ENCODE assay signal across 19 cellular contexts in the genomic region with DNA sequence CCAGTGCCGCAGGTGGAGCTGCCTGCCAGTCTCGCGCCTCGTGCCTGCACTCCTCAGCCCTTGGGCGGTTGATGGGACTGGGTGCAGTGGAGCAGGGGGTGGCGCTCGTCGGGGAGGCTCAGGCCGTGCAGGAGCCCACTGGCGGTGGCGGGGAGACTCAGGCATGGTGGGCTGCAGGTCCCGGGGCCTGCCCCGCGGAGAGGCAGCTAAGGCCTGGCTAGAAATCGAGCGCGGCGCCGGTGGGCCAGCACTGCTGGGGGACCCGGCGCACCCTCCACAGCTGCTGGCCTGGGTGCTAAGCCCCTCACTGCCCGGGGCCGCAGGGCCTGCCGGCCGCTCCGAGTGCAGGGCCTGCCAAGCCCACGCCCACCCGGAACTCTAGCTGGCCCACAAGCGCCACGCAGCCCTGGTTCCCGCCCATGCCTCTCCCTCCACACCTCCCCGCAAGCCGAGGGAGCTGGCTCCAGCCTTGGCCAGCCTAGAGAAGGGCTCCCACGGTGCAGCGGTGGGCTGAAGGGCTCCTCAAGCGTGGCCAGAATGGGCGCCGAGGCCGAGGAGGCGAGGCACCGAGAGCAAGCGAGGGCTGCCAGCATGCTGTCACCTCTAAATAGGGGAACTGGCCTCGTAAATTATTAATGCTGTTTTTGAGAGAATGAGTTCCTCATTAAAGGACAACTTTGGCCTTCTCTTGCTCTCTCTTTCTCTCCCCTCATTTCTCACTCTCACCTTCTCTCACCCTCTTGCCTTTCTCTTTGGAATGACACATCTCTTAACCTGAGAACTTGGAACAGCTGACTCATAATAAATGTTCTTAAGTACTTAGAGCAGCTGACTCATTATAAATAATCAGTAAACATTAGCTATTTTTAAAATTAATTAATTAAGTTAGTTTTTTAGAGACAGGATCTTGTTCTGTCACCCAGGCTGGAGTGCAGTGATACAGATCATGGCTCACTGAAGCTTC. TPM values are rescaled to one million over a fixed set of nuclear protein-coding genes. Genes with fewer than 3 reads are reported as not detected.
DNase-seq lines count a peak whose midpoint lies in the region; ATAC-seq and TF ChIP-seq lines count a peak whose summit lies in the region.
"Had no signal": no experiment of that assay in that cellular context is flagged by ENCODE, and none has a peak within 500 bp of the region (broad histone marks: within the 10 kb centered on the region; RNA-seq: fewer than 3 reads in every experiment).

No MANE protein-coding gene starts in this region.

- H3K36me3 ChIP-seq in right lobe of liver: no peaks in the 10 kb centered on the region
- H3K36me3 ChIP-seq: Peyer's patch had no signal

- TF ChIP-seq POLR2A in right lobe of liver (IDR thresholded peaks at IDR 0.05): no peak

- intact Hi-C loops in right lobe of liver (cut with DNase I) (no loop called here), dorsolateral prefrontal cortex (cut with DNase I) (no loop called here)

- peak; percentile 5 for DNase-seq in ELR (ENCODE audit: low read depth)
- DNase-seq in amniotic epithelial cell (ENCODE audit: low read depth): peak; percentile 8
- DNase-seq in fibroblast of mammary gland (ENCODE audit: low read depth): peak; percentile 36
- no peak for DNase-seq in right lobe of liver
- DNase-seq in activated T-cell treated with anti-CD3 and anti-CD28 coated beads, Interleukin-2, amount 50 U/mL, for 1 hour: no peak
- no peak for DNase-seq in activated naive CD4-positive, alpha-beta T cell treated with anti-CD3 and anti-CD28 coated beads, Interleukin-2, amount 50 U/mL, for 16 hours
- DNase-seq in dorsolateral prefrontal cortex: no peak
- DNase-seq: CD4-positive, CD25-positive, alpha-beta regulatory T cell; COR-L47; GDM1; H9; NCI-H1105; NCI-H1694; NCI-H2081 treated with DMSO at 0.1 percent for 48 hours; NCI-H446 treated with DMSO at 0.1 percent for 48 hours; NK-92 treated with Interleukin-12 subunit alpha and Interleukin-12 subunit beta, amount 100 ng/mL, for 24 hours; Peyer's patch had no signal

- no peaks in the 10 kb centered on the region for H3K27me3 ChIP-seq in right lobe of liver
- no peaks in the 10 kb centered on the region for H3K27me3 ChIP-seq in dorsolateral prefrontal cortex
- H3K27me3 ChIP-seq: Peyer's patch had no signal

- ATAC-seq in right lobe of liver (no peak), HG02642 (IDR thresholded peaks at IDR 0.05; ENCODE audit: poor library complexity, unreplicated experiment) (no peak)
- ATAC-seq: Right ventricle myocardium inferior had no signal

- H3K4me3 ChIP-seq in fibroblast of mammary gland (ENCODE audit: control insufficient read depth, low read depth, low read length): no peak overlapping the region
- no peak overlapping the region for H3K4me3 ChIP-seq in right lobe of liver
- no peak overlapping the region for H3K4me3 ChIP-seq in dorsolateral prefrontal cortex
- H3K4me3 ChIP-seq: Peyer's patch had no signal

- H3K4me1 ChIP-seq in right lobe of liver: peaks cover 0 to 52% (median 6%) of the 10 kb centered on the region in 4 donors

- TF ChIP-seq CTCF in fibroblast of mammary gland (conservative IDR thresholded peaks at IDR 0.05; ENCODE audit: control insufficient read depth, insufficient read depth, low read depth, low read length) (no peak), right lobe of liver (IDR thresholded peaks at IDR 0.05) (no peak), dorsolateral prefrontal cortex (IDR thresholded peaks at IDR 0.05 in 54 of 56, conservative IDR thresholded peaks at IDR 0.05 in 2 of 56; ENCODE audit: low read depth in 1 of 56, partially characterized antibody in 56 of 56) (no peak)

- H3K9me3 ChIP-seq in right lobe of liver: no peaks in the 10 kb centered on the region
- H3K9me3 ChIP-seq: Peyer's patch had no signal

- H3K27ac ChIP-seq in right lobe of liver (peak overlapping the region in 2 of 3 donors; percentile 21 to 25), dorsolateral prefrontal cortex (no peak overlapping the region)
- H3K27ac ChIP-seq: Peyer's patch had no signal

- 80% methylated on average over 1 of the region's 43 CpGs for WGBS in right lobe of liver (ENCODE audit: insufficient coverage, low coverage, low lambda C conversion rate, missing lambda C conversion rate)

RNA-seq across cellular contexts. Expression of a gene that starts 4.9 kb away (rescaled TPM):
- total RNA-seq in right lobe of liver: 100 to 1,000 TPM in 4 of 6 experiments, 10 to 100 TPM in 2; 73.6 to 591 (median 273) TPM
- 10 to 100 TPM; 16.7 to 59.4 (median 42.6) TPM for total RNA-seq in dorsolateral prefrontal cortex

RNA-seq across cellular contexts. Expression of a gene that starts 5.1 kb away (rescaled TPM):
- 10 to 100 TPM in 2 of 6 experiments, 1 to 10 TPM in 4; 4.1 to 15.8 (median 8.3) TPM for total RNA-seq in right lobe of liver
- 10 to 100 TPM; 18.6 to 44.3 (median 28.3) TPM for total RNA-seq in dorsolateral prefrontal cortex

RNA-seq across cellular contexts. Expression of a gene that starts 33.5 kb away (rescaled TPM):
- 1 to 10 TPM; 3.0 to 6.9 (median 4.0) TPM for total RNA-seq in right lobe of liver
- total RNA-seq in dorsolateral prefrontal cortex: 10 to 100 TPM in 119 of 120 experiments, 1 to 10 TPM in 1; 9.6 to 22.9 (median 14.7) TPM

RNA-seq across cellular contexts. Expression of a gene that starts 59.7 kb away (rescaled TPM):
- total RNA-seq in right lobe of liver: 1 to 10 TPM; 2.0 to 4.5 (median 3.3) TPM
- 10 to 100 TPM in 113 of 120 experiments, 1 to 10 TPM in 7; 7.8 to 22.4 (median 15.1) TPM for total RNA-seq in dorsolateral prefrontal cortex

Comparison
In these comparisons a context has a peak if more than half of its experiments do, and no peak if none do; other contexts are left out.
1. DNase-seq: peak in ELR (single experiment), amniotic epithelial cell (single experiment) and fibroblast of mammary gland (single experiment); none in right lobe of liver (0 of 3), activated T-cell treated with anti-CD3 and anti-CD28 coated beads, Interleukin-2, amount 50 U/mL, for 1 hour (single experiment), activated naive CD4-positive, alpha-beta T cell treated with anti-CD3 and anti-CD28 coated beads, Interleukin-2, amount 50 U/mL, for 16 hours (single experiment) and dorsolateral prefrontal cortex (0 of 10).
2. H3K27ac ChIP-seq: peak in right lobe of liver (2 of 3); none in dorsolateral prefrontal cortex (0 of 59).